In genomic region chr17:49557204-49558024, GRCh38 we compare ENCODE assay signal across 8 cellular contexts. TPM values are rescaled to one million over a fixed set of nuclear protein-coding genes. Genes with fewer than 3 reads are reported as not detected.
DNase-seq lines count a peak whose midpoint lies in the region; ATAC-seq and TF ChIP-seq lines count a peak whose summit lies in the region.

No MANE protein-coding gene starts in this region.

- no peaks in the 10 kb centered on the region for H3K4me1 ChIP-seq in endodermal cell (ENCODE audit: control insufficient read depth, insufficient read depth, low read length)

- H3K27ac ChIP-seq in SK-N-MC (0 out of 2 replicates have a peak overlapping the region, but pooled peaks have one; percentile 4), endodermal cell (ENCODE audit: low read depth, low read length) (no peak overlapping the region)

- no peak overlapping the region for H3K4me3 ChIP-seq in NB4 (ENCODE audit: low read depth, low read length)
- H3K4me3 ChIP-seq in SK-N-MC: no peak overlapping the region
- no peak overlapping the region for H3K4me3 ChIP-seq in endodermal cell (ENCODE audit: low read length)

- peak; percentile 63 for DNase-seq in activated CD8-positive, alpha-beta memory T cell treated with anti-CD3 and anti-CD28 coated beads, Interleukin-2, amount 50 U/mL, for 48 hours
- DNase-seq in activated CD8-positive, alpha-beta memory T cell treated with anti-CD3 and anti-CD28 coated beads, Interleukin-2, amount 50 U/mL, for 4 hours: no peak
- peak; percentile 72 for DNase-seq in NB4 (ENCODE audit: low read depth)
- DNase-seq in SK-N-MC (ENCODE audit: low read depth, low spot score): no peak
- DNase-seq in endodermal cell: peak; percentile 87
- peak; percentile 47 for DNase-seq in myocyte (ENCODE audit: low read depth)
- DNase-seq in GM19240 (ENCODE audit: insufficient read length, low spot score): no peak

- no peak overlapping the region for H3K4me3 Mint-ChIP-seq in endodermal cell

- TF ChIP-seq POLR2A in NB4 (IDR thresholded peaks at IDR 0.05; ENCODE audit: extremely low read depth, insufficient read length): no peak

- no peaks in the 10 kb centered on the region for H3K4me1 Mint-ChIP-seq in endodermal cell

- no peaks in the 10 kb centered on the region; the same call in 1 of the 2 replicates for H3K9me3 ChIP-seq in SK-N-MC (ENCODE audit: low read depth, low read length)
- no peaks in the 10 kb centered on the region for H3K9me3 ChIP-seq in endodermal cell (ENCODE audit: control insufficient read depth, low read length)

- no peaks in the 10 kb centered on the region for H3K36me3 ChIP-seq in SK-N-MC (ENCODE audit: insufficient read depth, low read length)
- no peaks in the 10 kb centered on the region for H3K36me3 ChIP-seq in endodermal cell (ENCODE audit: control insufficient read depth, insufficient read depth, low read length)

- H3K27ac Mint-ChIP-seq in endodermal cell: no peak overlapping the region

- peak; percentile 74 for TF ChIP-seq CTCF in NB4 (IDR thresholded peaks at IDR 0.05; ENCODE audit: low read depth, low read length)
- TF ChIP-seq CTCF in endodermal cell (conservative IDR thresholded peaks at IDR 0.05): peak; percentile 83

- no peaks in the 10 kb centered on the region for H3K9me3 Mint-ChIP-seq in endodermal cell

- no peak for ATAC-seq in HG03196 (IDR thresholded peaks at IDR 0.05; ENCODE audit: unreplicated experiment)

- WGBS in endodermal cell (ENCODE audit: insufficient coverage in 1 of 2, insufficient read length in 1 of 2), 2 experiments: 23 to 44% methylated on average over 9 to 13 of the region's 13 CpGs

- peaks cover 19% of the 10 kb centered on the region for H3K27me3 ChIP-seq in endodermal cell (ENCODE audit: control insufficient read depth, insufficient read depth, low read length, poor library complexity, severe bottlenecking)

- H3K27me3 Mint-ChIP-seq in endodermal cell (ENCODE audit: insufficient read depth): peaks cover 23% of the 10 kb centered on the region

- H3K9ac ChIP-seq in SK-N-MC (ENCODE audit: insufficient read length) (no peak overlapping the region), endodermal cell (ENCODE audit: extremely low read depth, low read length, poor library complexity, severe bottlenecking) (no peak overlapping the region)

- no peaks in the 10 kb centered on the region for H3K36me3 Mint-ChIP-seq in endodermal cell (ENCODE audit: low read depth)

RNA-seq across cellular contexts. Expression of gene NXPH3, which starts 18.3 kb away (rescaled TPM):
- total RNA-seq in endodermal cell (1 to 10 TPM; 3.0 to 5.9 TPM), myocyte (not detected in 2 replicates)
- 1.4 TPM for polyA plus RNA-seq in endodermal cell (2013, experiment 1 of 2)
- polyA plus RNA-seq in endodermal cell (2013, experiment 2 of 2): 1.7 TPM
- polyA plus RNA-seq in myocyte (2012): 0.08 TPM

Comparison
In these comparisons a context has a peak if more than half of its experiments do, and no peak if none do; other contexts are left out.
1. DNase-seq: peak in activated CD8-positive, alpha-beta memory T cell treated with anti-CD3 and anti-CD28 coated beads, Interleukin-2, amount 50 U/mL, for 48 hours (single experiment), NB4 (single experiment), endodermal cell (single experiment) and myocyte (single experiment); none in activated CD8-positive, alpha-beta memory T cell treated with anti-CD3 and anti-CD28 coated beads, Interleukin-2, amount 50 U/mL, for 4 hours (single experiment), SK-N-MC (single experiment) and GM19240 (single experiment).